Comparison of ENCODE assay signal across 8 cellular contexts in the genomic region with DNA sequence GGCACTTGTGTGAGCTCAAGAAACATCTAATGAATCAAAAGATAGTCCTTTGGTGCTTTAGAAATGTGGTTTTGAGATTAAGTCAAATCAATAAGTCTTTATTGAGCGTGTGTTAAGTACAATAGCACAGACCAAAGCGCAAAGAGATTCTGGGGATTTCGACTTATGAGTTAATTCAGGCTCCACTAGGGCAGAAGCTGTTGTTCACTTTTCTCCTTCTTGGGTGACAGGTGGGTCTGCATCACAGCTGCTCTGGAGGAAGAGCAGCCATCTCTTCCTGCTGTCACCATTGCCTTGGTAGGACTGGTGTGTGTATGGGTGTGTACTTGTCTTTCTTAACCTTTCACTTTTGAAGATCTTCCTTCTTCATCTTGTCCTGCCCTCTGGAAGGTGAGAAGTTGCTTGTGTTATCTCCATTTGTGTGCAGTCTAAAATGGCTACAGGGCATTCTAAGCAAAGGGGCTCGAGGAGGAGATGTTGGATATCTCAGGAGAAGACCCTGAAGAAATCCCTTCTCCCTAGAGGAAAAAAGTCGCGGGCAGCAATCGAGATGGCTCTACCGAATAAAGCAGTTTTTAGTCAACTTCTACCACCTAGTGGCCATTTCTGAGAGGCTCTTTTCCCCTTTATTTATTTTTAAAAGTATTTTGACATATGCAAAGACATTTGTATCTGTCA. TPM values are rescaled to one million over a fixed set of nuclear protein-coding genes. Genes with fewer than 3 reads are reported as not detected.
DNase-seq lines count a peak whose midpoint lies in the region; ATAC-seq and TF ChIP-seq lines count a peak whose summit lies in the region.

No MANE protein-coding gene starts in this region.

- H3K27me3 ChIP-seq in Karpas-422 (ENCODE audit: low read length) (0 out of 2 replicates have a peak, but pooled peaks cover 2% of the 10 kb centered on the region), Panc1 (ENCODE audit: control insufficient read depth, insufficient read depth, low read length) (no peaks in the 10 kb centered on the region), hepatocyte (no peaks in the 10 kb centered on the region)

- H3K36me3 ChIP-seq in Karpas-422 (ENCODE audit: insufficient read depth, low read length) (no peaks in the 10 kb centered on the region), Panc1 (ENCODE audit: control insufficient read depth, insufficient read depth, low read length) (no peaks in the 10 kb centered on the region), hepatocyte (replicated peaks; ENCODE audit: insufficient read depth, low read depth) (no peaks in the 10 kb centered on the region)

- H3K79me2 ChIP-seq in Karpas-422 (ENCODE audit: low read length), result no peaks in the 10 kb centered on the region
- no peaks in the 10 kb centered on the region for H3K79me2 ChIP-seq in hepatocyte

- H3K4me3 ChIP-seq in Karpas-422 (ENCODE audit: low read length) (peak overlapping the region; percentile 77), Panc1 (ENCODE audit: low read depth in 2 of 2, low read length in 2 of 2) (peak overlapping the region; percentile 46 to 94), hepatocyte (peak overlapping the region; percentile 35)

- H3K9me2 ChIP-seq in Karpas-422 (replicated peaks; ENCODE audit: insufficient read depth, low read length) (no peaks in the 10 kb centered on the region), hepatocyte (replicated peaks; ENCODE audit: insufficient read depth) (no peaks in the 10 kb centered on the region)

- H4K20me1 ChIP-seq in Karpas-422 (ENCODE audit: insufficient read depth, low read depth, low read length) (no peaks in the 10 kb centered on the region), hepatocyte (ENCODE audit: insufficient read depth, poor library complexity, severe bottlenecking) (no peaks in the 10 kb centered on the region)

- ATAC-seq in GM21515 (IDR thresholded peaks at IDR 0.05; ENCODE audit: unreplicated experiment), result peak; percentile 75
- ATAC-seq in Panc1, result peak; percentile 88
- ATAC-seq in sciatic nerve, result peak; percentile 75
- no peak for ATAC-seq in GM19452 (IDR thresholded peaks at IDR 0.05; ENCODE audit: unreplicated experiment)

- POLR2A ChIA-PET in Panc1 (lab: Charles Lee), result interaction anchor here (0.6 kb wide), 1 partner anchor 48 kb away, joined by 4 read pairs; no protein-coding TSS in a partner anchor

- H2AFZ ChIP-seq in Karpas-422 (ENCODE audit: low read length) (peak overlapping the region; percentile 83), hepatocyte (peak overlapping the region; percentile 66)

- 0 out of 2 replicates have a peak overlapping the region, but pooled peaks have one; percentile 9 for H3K27ac ChIP-seq in Karpas-422 (ENCODE audit: low read length)
- H3K27ac ChIP-seq in Panc1 (ENCODE audit: low read length), result peak overlapping the region; percentile 41; the same call in 1 of the 2 replicates
- no peak overlapping the region for H3K27ac ChIP-seq in hepatocyte

- peaks cover 37% of the 10 kb centered on the region for H3K4me1 ChIP-seq in Karpas-422 (ENCODE audit: low read length)
- no peaks in the 10 kb centered on the region for H3K4me1 ChIP-seq in Panc1 (ENCODE audit: control insufficient read depth, insufficient read depth, low read length)
- H3K4me1 ChIP-seq in hepatocyte (ENCODE audit: insufficient read depth), result no peaks in the 10 kb centered on the region

- in situ Hi-C loops in Panc1 (cut with HindIII; ENCODE audit: low pct_unique_long_range_greater_than_20kb, low sequenced_read_pairs), result no loop called here

- DNase-seq in DMS153 treated with DMSO at 0.1 percent for 48 hours (lab: John Stamatoyannopoulos, UW; ENCODE audit: unreplicated experiment) (peak; percentile 88), Karpas-422 (peak; percentile 85), Panc1 (ENCODE audit: low read depth, low spot score) (peak; percentile 54), amniotic epithelial cell (ENCODE audit: low read depth) (peak; percentile 56), hepatocyte (ENCODE audit: low spot score) (peak; percentile 74), sciatic nerve (ENCODE audit: low spot score) (no peak)

- H3K9me3 ChIP-seq in Karpas-422 (ENCODE audit: low read length) (no peaks in the 10 kb centered on the region), Panc1 (ENCODE audit: control insufficient read depth, insufficient read depth, low read depth, low read length) (no peaks in the 10 kb centered on the region), hepatocyte (ENCODE audit: low read depth) (no peaks in the 10 kb centered on the region)

- TF ChIP-seq CTCF in Panc1 (IDR thresholded peaks at IDR 0.05), result peak; percentile 83
- TF ChIP-seq CTCF in hepatocyte (IDR thresholded peaks at IDR 0.05; ENCODE audit: poor library complexity), result peak; percentile 87

- 32% methylated on average over 8 of the region's 8 CpGs for WGBS in hepatocyte (ENCODE audit: low lambda C conversion rate, missing lambda C conversion rate)

- H3K9ac ChIP-seq in Karpas-422 (ENCODE audit: low read length), result peak overlapping the region; percentile 64

- intact Hi-C loops in Panc1 (cut with micrococcal nuclease; ENCODE audit: unreplicated experiment), result no loop called here
- intact Hi-C loops in sciatic nerve (cut with DNase I), result loop anchor here (5.0 kb wide), 1 partner anchor 246 kb away; no protein-coding TSS in a partner anchor

- H3K4me2 ChIP-seq in Karpas-422 (ENCODE audit: low read depth, low read length, poor library complexity, severe bottlenecking) (peak overlapping the region; percentile 99), hepatocyte (peak overlapping the region; percentile 75)

- BruUV-seq in Panc1 (replicated peaks; lab: Mats Ljungman, UMichigan), result no TSS peak

- CTCF ChIA-PET in Panc1 (lab: Charles Lee), result no interaction called here

RNA-seq across cellular contexts. Expression of gene DISC1, which starts 22.9 kb away (rescaled TPM):
- 4.3 and 6.4 TPM in 2 replicates for total RNA-seq in Karpas-422 (2014; rRNA removed; shearing (Covaris generic); ENCODE audit: low replicate concordance)
- 0.36 TPM for total RNA-seq in Panc1 (2021; ENCODE audit: unreplicated experiment)
- polyA plus RNA-seq in Panc1 (2012; ENCODE audit: insufficient read length), result 0.55 TPM
- total RNA-seq in hepatocyte, result 3.8 and 4.7 TPM in 2 replicates
- 2.3 and 3.0 TPM in 2 replicates for polyA plus RNA-seq in hepatocyte
- total RNA-seq in sciatic nerve, result 34.5 TPM
